Comparison of ENCODE assay signal across 8 cellular contexts in genomic region chr1:16895602-16896315, GRCh38. TPM values are rescaled to one million over a fixed set of nuclear protein-coding genes. Genes with fewer than 3 reads are reported as not detected.
A peak's percentile ranks its signal among the peaks of the same experiment; 100 is the strongest.
DNase-seq lines count a peak whose midpoint lies in the region; ATAC-seq and TF ChIP-seq lines count a peak whose summit lies in the region.
"Not testable (repeated sequence)": the region's sequence is repeated elsewhere in the genome, so short reads cannot be mapped to it uniquely, and the experiment has no call there.

Gene RNU1-2, plus strand, starts transcription at chr1:16895980.

- CTCF ChIA-PET in PC-9 (lab: Charles Lee), result not testable (repeated sequence)

- not testable (repeated sequence) for H4K20me1 ChIP-seq in PC-9 (ENCODE audit: insufficient read depth)

- DNase-seq in DMS53 (lab: John Stamatoyannopoulos, UW) (peak; percentile 96), KG1 (lab: John Stamatoyannopoulos, UW) (peak; percentile 59), PC-9 (peak; percentile 70 to 93), activated T-cell treated with anti-CD3 and anti-CD28 coated beads for 4 hours (peak; percentile 76), epithelial cell of prostate (ENCODE audit: low read depth, low spot score) (peak; percentile 100), mucosa of descending colon (peak; percentile 69 to 92 (median 81))
- peak; percentile 57 to 76 for DNase-seq in stimulated activated CD8-positive, alpha-beta memory T cell treated with anti-CD3 and anti-CD28 coated beads, Interleukin-2, amount 100 ng/mL, for 48 hours (ENCODE audit: low read depth in 2 of 2)

- not testable (repeated sequence) for H2AFZ ChIP-seq in PC-9

- H3K27ac ChIP-seq in PC-9 (peak within 1 kb of the TSS; percentile 60), epithelial cell of prostate (peak within 1 kb of the TSS; percentile 69)

- peak within 1 kb of the TSS; percentile 49; the same call in 1 of the 2 replicates for H3K4me3 ChIP-seq in PC-9
- H3K4me3 ChIP-seq in mucosa of descending colon, result not testable (repeated sequence)

- ATAC-seq in GM21737 (IDR thresholded peaks at IDR 0.05; ENCODE audit: unreplicated experiment), result peak; percentile 96
- peak; percentile 100 for ATAC-seq in mucosa of descending colon

- peak within 1 kb of the TSS; percentile 75 for H3K4me2 ChIP-seq in PC-9

- not testable (repeated sequence) for H3K9me3 ChIP-seq in PC-9 (ENCODE audit: insufficient read depth, low read depth); mucosa of descending colon

- H3K9me2 ChIP-seq in PC-9 (ENCODE audit: insufficient read depth), result not testable (repeated sequence)

- BruUV-seq in PC-9 (replicated peaks; lab: Mats Ljungman, UMichigan), result TSS peak; percentile 99

- POLR2A ChIA-PET in PC-9 (lab: Charles Lee; ENCODE audit: unreplicated experiment), result interaction anchor here (0.6 to 0.7 kb wide), 4 partner anchors 8 to 454 kb away, joined by 4 to 7 read pairs (median 4); no protein-coding TSS in a partner anchor

- intact Hi-C loops in PC-9 (cut with micrococcal nuclease; ENCODE audit: unreplicated experiment); mucosa of descending colon (cut with DNase I, micrococcal nuclease): not testable (repeated sequence)

- H3K4me1 ChIP-seq in PC-9 (replicated peaks; ENCODE audit: insufficient read depth); mucosa of descending colon (ENCODE audit: low read depth): not testable (repeated sequence)

- not testable (repeated sequence) for H3K36me3 ChIP-seq in PC-9 (ENCODE audit: low read depth); mucosa of descending colon (ENCODE audit: low read depth)

- not testable (repeated sequence) for H3K79me2 ChIP-seq in PC-9 (ENCODE audit: low read depth)

- not testable (repeated sequence) for H3F3A ChIP-seq in PC-9 (ENCODE audit: insufficient read depth, low read depth)

- TF ChIP-seq CTCF in PC-9 (conservative IDR thresholded peaks at IDR 0.05); mucosa of descending colon (IDR thresholded peaks at IDR 0.05): not testable (repeated sequence)

- not testable (repeated sequence) for H3K27me3 ChIP-seq in PC-9 (ENCODE audit: insufficient read depth, low read depth)

RNA-seq across cellular contexts. Expression of gene RNU1-2, which starts in this region (rescaled TPM):
- total RNA-seq in PC-9 (2021), result 1,333 and 3,235 TPM in 2 replicates
- 1,000 to 10,000 TPM; 2,195 to 6,222 (median 2,378) TPM for total RNA-seq in mucosa of descending colon
